ENCODE assay signal across 1 cellular context in the genomic region with DNA sequence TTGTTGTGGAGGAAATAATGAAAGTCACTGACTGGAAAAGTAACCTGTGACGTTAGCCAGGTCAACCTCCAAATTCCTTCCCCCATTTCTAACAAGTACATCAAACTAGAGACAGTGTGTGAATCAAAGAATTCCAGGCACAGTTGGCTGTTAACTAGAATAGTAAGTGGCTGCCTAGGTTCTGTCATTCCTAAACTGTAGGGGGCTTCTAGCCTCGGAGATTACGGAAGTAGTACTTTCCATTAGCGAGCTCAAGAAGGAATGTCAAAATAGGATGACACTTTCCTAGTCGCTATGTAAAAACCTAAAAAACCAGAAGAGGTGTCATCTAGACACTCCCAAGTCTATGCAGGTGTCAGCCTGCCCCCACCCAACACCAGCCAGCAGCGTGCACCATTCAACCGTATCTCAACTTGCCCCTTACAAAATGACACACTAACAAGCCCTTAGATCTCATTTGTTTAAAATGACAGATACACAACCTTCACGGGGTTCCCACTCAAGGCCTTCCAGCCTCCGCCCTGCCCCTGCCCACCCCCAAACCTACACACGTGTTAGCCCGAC.
TF ChIP-seq lines count a peak whose summit lies in the region.

No MANE protein-coding gene starts in this region.

TF ChIP-seq in GM12878, 131 proteins besides CTCF, POLR2A, EP300 and RAD21 (continued from another document and continues in another):
- TF ChIP-seq, protein P1, sequence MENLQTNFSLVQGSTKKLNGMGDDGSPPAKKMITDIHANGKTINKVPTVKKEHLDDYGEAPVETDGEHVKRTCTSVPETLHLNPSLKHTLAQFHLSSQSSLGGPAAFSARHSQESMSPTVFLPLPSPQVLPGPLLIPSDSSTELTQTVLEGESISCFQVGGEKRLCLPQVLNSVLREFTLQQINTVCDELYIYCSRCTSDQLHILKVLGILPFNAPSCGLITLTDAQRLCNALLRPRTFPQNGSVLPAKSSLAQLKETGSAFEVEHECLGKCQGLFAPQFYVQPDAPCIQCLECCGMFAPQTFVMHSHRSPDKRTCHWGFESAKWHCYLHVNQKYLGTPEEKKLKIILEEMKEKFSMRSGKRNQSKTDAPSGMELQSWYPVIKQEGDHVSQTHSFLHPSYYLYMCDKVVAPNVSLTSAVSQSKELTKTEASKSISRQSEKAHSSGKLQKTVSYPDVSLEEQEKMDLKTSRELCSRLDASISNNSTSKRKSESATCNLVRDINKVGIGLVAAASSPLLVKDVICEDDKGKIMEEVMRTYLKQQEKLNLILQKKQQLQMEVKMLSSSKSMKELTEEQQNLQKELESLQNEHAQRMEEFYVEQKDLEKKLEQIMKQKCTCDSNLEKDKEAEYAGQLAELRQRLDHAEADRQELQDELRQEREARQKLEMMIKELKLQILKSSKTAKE (IDR thresholded peaks at IDR 0.05; ENCODE audit: low read depth, poor library complexity, severe bottlenecking): no peak
- TF ChIP-seq SMARCA5 (IDR thresholded peaks at IDR 0.05): no peak
- TF ChIP-seq, protein P2, sequence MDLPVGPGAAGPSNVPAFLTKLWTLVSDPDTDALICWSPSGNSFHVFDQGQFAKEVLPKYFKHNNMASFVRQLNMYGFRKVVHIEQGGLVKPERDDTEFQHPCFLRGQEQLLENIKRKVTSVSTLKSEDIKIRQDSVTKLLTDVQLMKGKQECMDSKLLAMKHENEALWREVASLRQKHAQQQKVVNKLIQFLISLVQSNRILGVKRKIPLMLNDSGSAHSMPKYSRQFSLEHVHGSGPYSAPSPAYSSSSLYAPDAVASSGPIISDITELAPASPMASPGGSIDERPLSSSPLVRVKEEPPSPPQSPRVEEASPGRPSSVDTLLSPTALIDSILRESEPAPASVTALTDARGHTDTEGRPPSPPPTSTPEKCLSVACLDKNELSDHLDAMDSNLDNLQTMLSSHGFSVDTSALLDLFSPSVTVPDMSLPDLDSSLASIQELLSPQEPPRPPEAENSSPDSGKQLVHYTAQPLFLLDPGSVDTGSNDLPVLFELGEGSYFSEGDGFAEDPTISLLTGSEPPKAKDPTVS (IDR thresholded peaks at IDR 0.05; ENCODE audit: low read depth, low read length): no peak
- TF ChIP-seq ZNF384 (IDR thresholded peaks at IDR 0.05; ENCODE audit: borderline replicate concordance, low read depth, low read length): no peak
- no peak for TF ChIP-seq SMAD1 (IDR thresholded peaks at IDR 0.05; ENCODE audit: low read depth, partially characterized antibody)
- no peak for TF ChIP-seq BMI1 (IDR thresholded peaks at IDR 0.05; ENCODE audit: borderline replicate concordance)
- TF ChIP-seq TARDBP (IDR thresholded peaks at IDR 0.05; ENCODE audit: borderline replicate concordance): no peak
- no peak for TF ChIP-seq HCFC1 (IDR thresholded peaks at IDR 0.05; ENCODE audit: low read length)
- no peak for TF ChIP-seq SMAD5 (IDR thresholded peaks at IDR 0.05; ENCODE audit: low read depth)
- no peak for TF ChIP-seq SIX5 (IDR thresholded peaks at IDR 0.05; ENCODE audit: low read depth, low read length, severe bottlenecking)
- TF ChIP-seq, protein P3, sequence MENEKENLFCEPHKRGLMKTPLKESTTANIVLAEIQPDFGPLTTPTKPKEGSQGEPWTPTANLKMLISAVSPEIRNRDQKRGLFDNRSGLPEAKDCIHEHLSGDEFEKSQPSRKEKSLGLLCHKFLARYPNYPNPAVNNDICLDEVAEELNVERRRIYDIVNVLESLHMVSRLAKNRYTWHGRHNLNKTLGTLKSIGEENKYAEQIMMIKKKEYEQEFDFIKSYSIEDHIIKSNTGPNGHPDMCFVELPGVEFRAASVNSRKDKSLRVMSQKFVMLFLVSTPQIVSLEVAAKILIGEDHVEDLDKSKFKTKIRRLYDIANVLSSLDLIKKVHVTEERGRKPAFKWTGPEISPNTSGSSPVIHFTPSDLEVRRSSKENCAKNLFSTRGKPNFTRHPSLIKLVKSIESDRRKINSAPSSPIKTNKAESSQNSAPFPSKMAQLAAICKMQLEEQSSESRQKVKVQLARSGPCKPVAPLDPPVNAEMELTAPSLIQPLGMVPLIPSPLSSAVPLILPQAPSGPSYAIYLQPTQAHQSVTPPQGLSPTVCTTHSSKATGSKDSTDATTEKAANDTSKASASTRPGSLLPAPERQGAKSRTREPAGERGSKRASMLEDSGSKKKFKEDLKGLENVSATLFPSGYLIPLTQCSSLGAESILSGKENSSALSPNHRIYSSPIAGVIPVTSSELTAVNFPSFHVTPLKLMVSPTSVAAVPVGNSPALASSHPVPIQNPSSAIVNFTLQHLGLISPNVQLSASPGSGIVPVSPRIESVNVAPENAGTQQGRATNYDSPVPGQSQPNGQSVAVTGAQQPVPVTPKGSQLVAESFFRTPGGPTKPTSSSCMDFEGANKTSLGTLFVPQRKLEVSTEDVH (IDR thresholded peaks at IDR 0.05; ENCODE audit: low read depth, partially characterized antibody): no peak
- 0 out of 2 replicates have a peak, but pooled peaks have one; percentile 6 for TF ChIP-seq CREB1 (IDR thresholded peaks at IDR 0.05; ENCODE audit: low read depth)
- TF ChIP-seq, protein P4, sequence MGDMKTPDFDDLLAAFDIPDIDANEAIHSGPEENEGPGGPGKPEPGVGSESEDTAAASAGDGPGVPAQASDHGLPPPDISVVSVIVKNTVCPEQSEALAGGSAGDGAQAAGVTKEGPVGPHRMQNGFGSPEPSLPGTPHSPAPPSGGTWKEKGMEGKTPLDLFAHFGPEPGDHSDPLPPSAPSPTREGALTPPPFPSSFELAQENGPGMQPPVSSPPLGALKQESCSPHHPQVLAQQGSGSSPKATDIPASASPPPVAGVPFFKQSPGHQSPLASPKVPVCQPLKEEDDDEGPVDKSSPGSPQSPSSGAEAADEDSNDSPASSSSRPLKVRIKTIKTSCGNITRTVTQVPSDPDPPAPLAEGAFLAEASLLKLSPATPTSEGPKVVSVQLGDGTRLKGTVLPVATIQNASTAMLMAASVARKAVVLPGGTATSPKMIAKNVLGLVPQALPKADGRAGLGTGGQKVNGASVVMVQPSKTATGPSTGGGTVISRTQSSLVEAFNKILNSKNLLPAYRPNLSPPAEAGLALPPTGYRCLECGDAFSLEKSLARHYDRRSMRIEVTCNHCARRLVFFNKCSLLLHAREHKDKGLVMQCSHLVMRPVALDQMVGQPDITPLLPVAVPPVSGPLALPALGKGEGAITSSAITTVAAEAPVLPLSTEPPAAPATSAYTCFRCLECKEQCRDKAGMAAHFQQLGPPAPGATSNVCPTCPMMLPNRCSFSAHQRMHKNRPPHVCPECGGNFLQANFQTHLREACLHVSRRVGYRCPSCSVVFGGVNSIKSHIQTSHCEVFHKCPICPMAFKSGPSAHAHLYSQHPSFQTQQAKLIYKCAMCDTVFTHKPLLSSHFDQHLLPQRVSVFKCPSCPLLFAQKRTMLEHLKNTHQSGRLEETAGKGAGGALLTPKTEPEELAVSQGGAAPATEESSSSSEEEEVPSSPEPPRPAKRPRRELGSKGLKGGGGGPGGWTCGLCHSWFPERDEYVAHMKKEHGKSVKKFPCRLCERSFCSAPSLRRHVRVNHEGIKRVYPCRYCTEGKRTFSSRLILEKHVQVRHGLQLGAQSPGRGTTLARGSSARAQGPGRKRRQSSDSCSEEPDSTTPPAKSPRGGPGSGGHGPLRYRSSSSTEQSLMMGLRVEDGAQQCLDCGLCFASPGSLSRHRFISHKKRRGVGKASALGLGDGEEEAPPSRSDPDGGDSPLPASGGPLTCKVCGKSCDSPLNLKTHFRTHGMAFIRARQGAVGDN (IDR thresholded peaks at IDR 0.05): no peak
- TF ChIP-seq FOS (IDR thresholded peaks at IDR 0.05; ENCODE audit: borderline replicate concordance, extremely low read depth, insufficient read length): no peak
- TF ChIP-seq, protein P5, sequence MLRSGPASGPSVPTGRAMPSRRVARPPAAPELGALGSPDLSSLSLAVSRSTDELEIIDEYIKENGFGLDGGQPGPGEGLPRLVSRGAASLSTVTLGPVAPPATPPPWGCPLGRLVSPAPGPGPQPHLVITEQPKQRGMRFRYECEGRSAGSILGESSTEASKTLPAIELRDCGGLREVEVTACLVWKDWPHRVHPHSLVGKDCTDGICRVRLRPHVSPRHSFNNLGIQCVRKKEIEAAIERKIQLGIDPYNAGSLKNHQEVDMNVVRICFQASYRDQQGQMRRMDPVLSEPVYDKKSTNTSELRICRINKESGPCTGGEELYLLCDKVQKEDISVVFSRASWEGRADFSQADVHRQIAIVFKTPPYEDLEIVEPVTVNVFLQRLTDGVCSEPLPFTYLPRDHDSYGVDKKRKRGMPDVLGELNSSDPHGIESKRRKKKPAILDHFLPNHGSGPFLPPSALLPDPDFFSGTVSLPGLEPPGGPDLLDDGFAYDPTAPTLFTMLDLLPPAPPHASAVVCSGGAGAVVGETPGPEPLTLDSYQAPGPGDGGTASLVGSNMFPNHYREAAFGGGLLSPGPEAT (IDR thresholded peaks at IDR 0.05; ENCODE audit: low read depth): peak; percentile 38
- TF ChIP-seq HDGF (IDR thresholded peaks at IDR 0.05): peak; percentile 89; the same call in 1 of the 2 replicates
- no peak for TF ChIP-seq BACH1 (IDR thresholded peaks at IDR 0.05; ENCODE audit: borderline replicate concordance)
- TF ChIP-seq GATAD2B (conservative IDR thresholded peaks at IDR 0.05; ENCODE audit: low read depth): peak; percentile 17; the same call in 1 of the 2 replicates
- TF ChIP-seq, protein P6, sequence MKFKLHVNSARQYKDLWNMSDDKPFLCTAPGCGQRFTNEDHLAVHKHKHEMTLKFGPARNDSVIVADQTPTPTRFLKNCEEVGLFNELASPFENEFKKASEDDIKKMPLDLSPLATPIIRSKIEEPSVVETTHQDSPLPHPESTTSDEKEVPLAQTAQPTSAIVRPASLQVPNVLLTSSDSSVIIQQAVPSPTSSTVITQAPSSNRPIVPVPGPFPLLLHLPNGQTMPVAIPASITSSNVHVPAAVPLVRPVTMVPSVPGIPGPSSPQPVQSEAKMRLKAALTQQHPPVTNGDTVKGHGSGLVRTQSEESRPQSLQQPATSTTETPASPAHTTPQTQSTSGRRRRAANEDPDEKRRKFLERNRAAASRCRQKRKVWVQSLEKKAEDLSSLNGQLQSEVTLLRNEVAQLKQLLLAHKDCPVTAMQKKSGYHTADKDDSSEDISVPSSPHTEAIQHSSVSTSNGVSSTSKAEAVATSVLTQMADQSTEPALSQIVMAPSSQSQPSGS (IDR thresholded peaks at IDR 0.05; ENCODE audit: low read length): no peak
- TF ChIP-seq SIN3A (IDR thresholded peaks at IDR 0.05; ENCODE audit: low read depth, low read length): no peak
- TF ChIP-seq MTA2 (IDR thresholded peaks at IDR 0.05; ENCODE audit: low read depth): peak; percentile 63
- TF ChIP-seq EGR1 (IDR thresholded peaks at IDR 0.05; ENCODE audit: borderline replicate concordance in 1 of 2, low read depth in 2 of 2, low read length in 2 of 2): no peak
- TF ChIP-seq, protein P7, sequence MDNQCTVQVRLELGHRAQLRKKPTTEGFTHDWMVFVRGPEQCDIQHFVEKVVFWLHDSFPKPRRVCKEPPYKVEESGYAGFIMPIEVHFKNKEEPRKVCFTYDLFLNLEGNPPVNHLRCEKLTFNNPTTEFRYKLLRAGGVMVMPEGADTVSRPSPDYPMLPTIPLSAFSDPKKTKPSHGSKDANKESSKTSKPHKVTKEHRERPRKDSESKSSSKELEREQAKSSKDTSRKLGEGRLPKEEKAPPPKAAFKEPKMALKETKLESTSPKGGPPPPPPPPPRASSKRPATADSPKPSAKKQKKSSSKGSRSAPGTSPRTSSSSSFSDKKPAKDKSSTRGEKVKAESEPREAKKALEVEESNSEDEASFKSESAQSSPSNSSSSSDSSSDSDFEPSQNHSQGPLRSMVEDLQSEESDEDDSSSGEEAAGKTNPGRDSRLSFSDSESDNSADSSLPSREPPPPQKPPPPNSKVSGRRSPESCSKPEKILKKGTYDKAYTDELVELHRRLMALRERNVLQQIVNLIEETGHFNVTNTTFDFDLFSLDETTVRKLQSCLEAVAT (IDR thresholded peaks at IDR 0.05): 0 out of 2 replicates have a peak, but pooled peaks have one; percentile 14
- TF ChIP-seq, protein P8, sequence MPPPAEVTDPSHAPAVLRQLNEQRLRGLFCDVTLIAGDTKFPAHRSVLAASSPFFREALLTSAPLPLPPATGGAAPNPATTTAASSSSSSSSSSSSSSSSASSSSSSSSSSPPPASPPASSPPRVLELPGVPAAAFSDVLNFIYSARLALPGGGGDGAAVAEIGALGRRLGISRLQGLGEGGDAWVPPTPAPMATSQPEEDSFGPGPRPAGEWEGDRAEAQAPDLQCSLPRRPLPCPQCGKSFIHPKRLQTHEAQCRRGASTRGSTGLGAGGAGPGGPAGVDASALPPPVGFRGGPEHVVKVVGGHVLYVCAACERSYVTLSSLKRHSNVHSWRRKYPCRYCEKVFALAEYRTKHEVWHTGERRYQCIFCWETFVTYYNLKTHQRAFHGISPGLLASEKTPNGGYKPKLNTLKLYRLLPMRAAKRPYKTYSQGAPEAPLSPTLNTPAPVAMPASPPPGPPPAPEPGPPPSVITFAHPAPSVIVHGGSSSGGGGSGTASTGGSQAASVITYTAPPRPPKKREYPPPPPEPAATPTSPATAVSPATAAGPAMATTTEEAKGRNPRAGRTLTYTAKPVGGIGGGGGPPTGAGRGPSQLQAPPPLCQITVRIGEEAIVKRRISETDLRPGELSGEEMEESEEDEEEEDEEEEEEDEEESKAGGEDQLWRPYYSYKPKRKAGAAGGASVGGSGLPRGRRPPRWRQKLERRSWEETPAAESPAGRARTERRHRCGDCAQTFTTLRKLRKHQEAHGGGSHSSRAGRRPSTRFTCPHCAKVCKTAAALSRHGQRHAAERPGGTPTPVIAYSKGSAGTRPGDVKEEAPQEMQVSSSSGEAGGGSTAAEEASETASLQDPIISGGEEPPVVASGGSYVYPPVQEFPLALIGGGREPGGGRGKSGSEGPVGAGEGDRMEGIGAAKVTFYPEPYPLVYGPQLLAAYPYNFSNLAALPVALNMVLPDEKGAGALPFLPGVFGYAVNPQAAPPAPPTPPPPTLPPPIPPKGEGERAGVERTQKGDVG (CRISPR knock-in tag; IDR thresholded peaks at IDR 0.05): no peak
- TF ChIP-seq MEF2A (IDR thresholded peaks at IDR 0.05; ENCODE audit: insufficient read depth, low read depth, low read length): no peak
- peak; percentile 40 for TF ChIP-seq IKZF1 (conservative IDR thresholded peaks at IDR 0.05)
- TF ChIP-seq EED (IDR thresholded peaks at IDR 0.05; ENCODE audit: low read depth): no peak
- TF ChIP-seq MEF2B (IDR thresholded peaks at IDR 0.05; ENCODE audit: partially characterized antibody, poor library complexity, severe bottlenecking): no peak
- TF ChIP-seq ZBED1 (IDR thresholded peaks at IDR 0.05; ENCODE audit: borderline replicate concordance): no peak
- no peak for TF ChIP-seq STAT1 (conservative IDR thresholded peaks at IDR 0.05)
- no peak for TF ChIP-seq ZSCAN29 (IDR thresholded peaks at IDR 0.05)
- TF ChIP-seq IKZF2 (IDR thresholded peaks at IDR 0.05): peak; percentile 48 to 51; a peak in 2 of 4 replicates
- no peak for TF ChIP-seq YBX1 (IDR thresholded peaks at IDR 0.05)
- TF ChIP-seq SREBF1 (IDR thresholded peaks at IDR 0.05; ENCODE audit: low read length): no peak
